In genomic region chr7:69757990-69758430, GRCh38 we compare ENCODE assay signal across 1 cellular context.
TF ChIP-seq lines count a peak whose summit lies in the region.

No MANE protein-coding gene starts in this region.

TF ChIP-seq in A549, 52 proteins besides CTCF, POLR2A, EP300 and RAD21 (continued from another document):
- TF ChIP-seq REST (IDR thresholded peaks at IDR 0.05) (no peak), RARB (CRISPR knock-in tag; IDR thresholded peaks at IDR 0.05) (no peak), PBX3 (IDR thresholded peaks at IDR 0.05) (no peak), KDM1A (IDR thresholded peaks at IDR 0.05; ENCODE audit: low read depth) (no peak), TFCP2L1 (CRISPR knock-in tag; IDR thresholded peaks at IDR 0.05) (no peak), USF2 (IDR thresholded peaks at IDR 0.05) (no peak), GATA3 (IDR thresholded peaks at IDR 0.05; ENCODE audit: borderline replicate concordance) (no peak), FOSL2 (IDR thresholded peaks at IDR 0.05) (no peak), FOSL2 (CRISPR knock-in tag; IDR thresholded peaks at IDR 0.05) (no peak), CBX8 (IDR thresholded peaks at IDR 0.05) (no peak), HDAC2 (IDR thresholded peaks at IDR 0.05) (no peak), JUNB (IDR thresholded peaks at IDR 0.05) (no peak)
